In genomic region chr19:29289020-29289419, GRCh38 we compare ENCODE assay signal across 22 cellular contexts.
"Had no signal": no experiment of that assay in that cellular context is flagged by ENCODE, and none has a peak within 500 bp of the region (broad histone marks: within the 10 kb centered on the region; RNA-seq: fewer than 3 reads in every experiment).

No MANE protein-coding gene starts in this region.

- DNase-seq: heart right ventricle; islet precursor cell; left ventricle myocardium inferior; mesendoderm; midbrain; mucosa of descending colon; naive thymus-derived CD4-positive, alpha-beta T cell; nephron progenitor cell; occipital lobe; psoas muscle; stimulated activated CD4-positive, alpha-beta T cell treated with anti-CD3 and anti-CD28 coated beads, Interleukin-12 subunit alpha, Interleukin-12 subunit beta, amount 100 ng/mL, for 4 hours; stimulated activated CD4-positive, alpha-beta T cell treated with anti-CD3 and anti-CD28 coated beads, Interleukin-15, amount 100 ng/mL, for 24 hours; stimulated activated CD4-positive, alpha-beta T cell treated with anti-CD3 and anti-CD28 coated beads, Interleukin-2, amount 100 ng/mL, for 24 hours; stimulated activated CD4-positive, alpha-beta T cell treated with anti-CD3 and anti-CD28 coated beads, Interleukin-4, amount 100 ng/mL, for 1 hour; stimulated activated naive B cell treated with anti-CD40 and anti-IgM and Interleukin-4, amounts not matched to agents 10 μg/mL and 1 μg/mL and 100 μg/mL, for 72 hours; stimulated activated naive CD8-positive, alpha-beta T cell treated with anti-CD3 and anti-CD28 coated beads, Interleukin-15, Interleukin-2, amounts not matched to agents 100 U/mL and 50 U/mL, for 24 hours; stomach; testis; thyroid gland; transverse colon had no signal

- H3K36me3 Mint-ChIP-seq: naive thymus-derived CD4-positive, alpha-beta T cell; neural progenitor cell; stimulated activated naive B cell treated with anti-CD40 and anti-IgM and Interleukin-4, amounts not matched to agents 10 μg/mL and 1 μg/mL and 100 μg/mL, for 72 hours had no signal

- ATAC-seq: heart right ventricle; mucosa of descending colon; naive thymus-derived CD4-positive, alpha-beta T cell; psoas muscle; sciatic nerve; stimulated activated naive B cell treated with anti-CD40 and anti-IgM and Interleukin-4, amounts not matched to agents 10 μg/mL and 1 μg/mL and 100 μg/mL, for 72 hours; stimulated activated naive CD8-positive, alpha-beta T cell treated with anti-CD3 and anti-CD28 coated beads, Interleukin-15, Interleukin-2, amounts not matched to agents 100 U/mL and 50 U/mL, for 24 hours had no signal

- H3K4me3 Mint-ChIP-seq: naive thymus-derived CD4-positive, alpha-beta T cell; nephron progenitor cell; neural progenitor cell; stimulated activated naive B cell treated with anti-CD40 and anti-IgM and Interleukin-4, amounts not matched to agents 10 μg/mL and 1 μg/mL and 100 μg/mL, for 72 hours had no signal

- H3K27ac Mint-ChIP-seq: naive thymus-derived CD4-positive, alpha-beta T cell; nephron progenitor cell; neural progenitor cell; stimulated activated naive B cell treated with anti-CD40 and anti-IgM and Interleukin-4, amounts not matched to agents 10 μg/mL and 1 μg/mL and 100 μg/mL, for 72 hours had no signal

- H3K9me3 Mint-ChIP-seq: stimulated activated naive B cell treated with anti-CD40 and anti-IgM and Interleukin-4, amounts not matched to agents 10 μg/mL and 1 μg/mL and 100 μg/mL, for 72 hours had no signal

- H3K4me1 Mint-ChIP-seq: stimulated activated naive B cell treated with anti-CD40 and anti-IgM and Interleukin-4, amounts not matched to agents 10 μg/mL and 1 μg/mL and 100 μg/mL, for 72 hours had no signal
